ENCODE assay signal across 9 cellular contexts in the genomic region with DNA sequence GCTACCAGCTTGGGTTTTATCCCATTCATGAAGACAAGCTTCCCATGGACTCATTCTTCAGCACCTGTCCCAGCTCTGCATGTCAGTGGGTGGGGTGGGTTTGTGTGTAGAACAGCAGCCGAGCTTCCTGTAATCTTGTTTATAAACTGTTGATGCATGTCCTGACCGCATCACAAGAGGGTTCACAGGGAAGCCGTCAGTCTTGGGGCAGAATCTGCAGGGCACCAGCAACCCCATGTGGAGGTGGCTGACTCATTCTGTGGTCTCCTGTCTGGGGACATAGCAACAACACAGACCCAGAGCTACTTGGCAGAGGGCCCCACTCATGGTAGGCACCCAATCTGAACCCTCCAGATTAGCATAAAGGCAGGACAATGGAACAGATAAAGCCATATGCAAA. TPM values are rescaled to one million over a fixed set of nuclear protein-coding genes. Genes with fewer than 3 reads are reported as not detected.
DNase-seq lines count a peak whose midpoint lies in the region; ATAC-seq and TF ChIP-seq lines count a peak whose summit lies in the region.
"Had no signal": no experiment of that assay in that cellular context is flagged by ENCODE, and none has a peak within 500 bp of the region (broad histone marks: within the 10 kb centered on the region; RNA-seq: fewer than 3 reads in every experiment).

No MANE protein-coding gene starts in this region.

- H4K91ac ChIP-seq in H9 (ENCODE audit: insufficient read length, low read depth, low read length) = no peak overlapping the region

- H3T11ph ChIP-seq in H9 (ENCODE audit: low read length) = no peak overlapping the region

- H2BK20ac ChIP-seq in H9 (ENCODE audit: low read depth, low read length, poor library complexity, severe bottlenecking) = no peak overlapping the region

- H3K4me1 ChIP-seq in SJCRH30 (peaks cover 18% of the 10 kb centered on the region), H9 (ENCODE audit: insufficient read depth, low read length) (no peaks in the 10 kb centered on the region)

- H2BK5ac ChIP-seq in H9 (ENCODE audit: insufficient read length, low read length) = no peak overlapping the region

- no peak overlapping the region for H2AK5ac ChIP-seq in H9 (ENCODE audit: insufficient read length, low read length)

- DNase-seq in AML-193 (lab: John Stamatoyannopoulos, UW) (peak; percentile 84 to 85), GM19238 (ENCODE audit: insufficient read length, low spot score) (peak; percentile 78), SJCRH30 (peak; percentile 93), immature natural killer cell (peak; percentile 88 to 93 (median 90)), H9 (no peak)
- DNase-seq in activated naive CD4-positive, alpha-beta T cell treated with anti-CD3 and anti-CD28 coated beads for 36 hours = peak; percentile 85
- DNase-seq in stimulated activated CD8-positive, alpha-beta memory T cell treated with anti-CD3 and anti-CD28 coated beads, Interleukin-15, amount 100 ng/mL, for 48 hours (ENCODE audit: low read depth in 2 of 2) = peak; percentile 81 to 86

- no peak overlapping the region for H3K56ac ChIP-seq in H9 (ENCODE audit: insufficient read length, low read depth, low read length)

- H4K20me1 ChIP-seq in H9 (ENCODE audit: control insufficient read depth, insufficient read depth, insufficient read length) = no peaks in the 10 kb centered on the region

- H2BK15ac ChIP-seq in H9 (ENCODE audit: low read depth, low read length) = no peak overlapping the region

- no peak overlapping the region for H3K4me3 ChIP-seq in SJCRH30
- H3K4me3 ChIP-seq: thoracic aorta had no signal

- H3K36me3 ChIP-seq in SJCRH30 = no peaks in the 10 kb centered on the region; the same call in 1 of the 2 replicates
- H3K36me3 ChIP-seq: thoracic aorta had no signal

- TF ChIP-seq CTCF in H9 (conservative IDR thresholded peaks at IDR 0.05) = no peak

- H3K27me3 Mint-ChIP-seq in activated naive CD4-positive, alpha-beta T cell treated with anti-CD3 and anti-CD28 coated beads for 36 hours (ENCODE audit: low read depth) = no peaks in the 10 kb centered on the region
- H3K27me3 Mint-ChIP-seq in immature natural killer cell (ENCODE audit: low read depth in 3 of 3) (peaks cover 5 to 11% (median 9%) of the 10 kb centered on the region in 3 donors), H9 (ENCODE audit: low read depth) (no peaks in the 10 kb centered on the region; the same call in 1 of the 2 replicates)

- H3K4ac ChIP-seq in H9 (ENCODE audit: low read depth, low read length) = no peak overlapping the region

- H3K4me2 ChIP-seq in H9 (ENCODE audit: insufficient read depth, insufficient read length, low read length) = no peak overlapping the region

- no peak overlapping the region for H2AFZ ChIP-seq in H9 (ENCODE audit: low read length)

- no peak overlapping the region for H4K8ac ChIP-seq in H9 (replicated peaks; ENCODE audit: insufficient read length, low read depth, low read length)

- WGBS in H9 (ENCODE audit: extremely low coverage, insufficient read length, low lambda C conversion rate) = no CpG with 5 or more reads among the region's 3 CpGs

- H3K27ac ChIP-seq in SJCRH30 = peak overlapping the region; percentile 23; the same call in 1 of the 2 replicates
- no peak overlapping the region for H3K27ac ChIP-seq in H9 (ENCODE audit: insufficient read length, low read depth, low read length)
- H3K27ac ChIP-seq: thoracic aorta had no signal

- H3K36me3 Mint-ChIP-seq in activated naive CD4-positive, alpha-beta T cell treated with anti-CD3 and anti-CD28 coated beads for 36 hours (ENCODE audit: low read depth) = no peaks in the 10 kb centered on the region
- H3K36me3 Mint-ChIP-seq in immature natural killer cell (peaks cover 0 to 4% (median 0%) of the 10 kb centered on the region in 3 donors), H9 (ENCODE audit: insufficient read depth in 1 of 3, low read depth in 3 of 3) (no peaks in the 10 kb centered on the region)

- no peak overlapping the region for H2BK12ac ChIP-seq in H9 (ENCODE audit: insufficient read length, low read depth, low read length)

- H3K4me3 Mint-ChIP-seq in activated naive CD4-positive, alpha-beta T cell treated with anti-CD3 and anti-CD28 coated beads for 36 hours = no peak overlapping the region
- H3K4me3 Mint-ChIP-seq in immature natural killer cell = peak overlapping the region; percentile 73 to 93 (median 85)
- H3K4me3 Mint-ChIP-seq in H9 = no peak overlapping the region

- intact Hi-C loops in activated naive CD4-positive, alpha-beta T cell treated with anti-CD3 and anti-CD28 coated beads for 36 hours (cut with micrococcal nuclease) = loop anchor here (1.0 to 2.0 kb wide), 2 partner anchors 40 to 400 kb away; no protein-coding TSS in a partner anchor

- H2BK120ac ChIP-seq in H9 (ENCODE audit: low read depth, low read length, poor library complexity, severe bottlenecking) = no peak overlapping the region

- CTCF ChIA-PET in activated naive CD4-positive, alpha-beta T cell treated with anti-CD3 and anti-CD28 coated beads for 36 hours (lab: Charles Lee) = interaction anchor here (0.7 to 2.3 kb wide), 6 partner anchors 34 to 259 kb away, joined by 3 to 9 read pairs (median 3); partner anchors contain the start of gene DAPK2

- no peak overlapping the region for H4K5ac ChIP-seq in H9 (ENCODE audit: insufficient read length, low read depth, low read length)

- H3K27me3 ChIP-seq in SJCRH30 = no peaks in the 10 kb centered on the region
- H3K27me3 ChIP-seq in H9 (ENCODE audit: insufficient read depth, low read length) = no peaks in the 10 kb centered on the region

- peaks cover 28% of the 10 kb centered on the region for H3K4me1 Mint-ChIP-seq in activated naive CD4-positive, alpha-beta T cell treated with anti-CD3 and anti-CD28 coated beads for 36 hours (ENCODE audit: low read depth)
- H3K4me1 Mint-ChIP-seq in immature natural killer cell (peaks cover 31 to 50% of the 10 kb centered on the region in 2 donors), H9 (peaks cover 18 to 25% of the 10 kb centered on the region in 2 experiments)

- ATAC-seq in HG03432 (IDR thresholded peaks at IDR 0.05; ENCODE audit: unreplicated experiment) = peak; percentile 80

- H3K23me2 ChIP-seq in H9 (ENCODE audit: insufficient read length, low read depth, low read length, poor library complexity, severe bottlenecking) = no peaks in the 10 kb centered on the region

- no peaks in the 10 kb centered on the region for H3K79me1 ChIP-seq in H9 (ENCODE audit: insufficient read depth, low read depth, low read length, poor library complexity, severe bottlenecking)

- H3K9me3 Mint-ChIP-seq in activated naive CD4-positive, alpha-beta T cell treated with anti-CD3 and anti-CD28 coated beads for 36 hours = no peaks in the 10 kb centered on the region
- H3K9me3 Mint-ChIP-seq in immature natural killer cell = no peaks in the 10 kb centered on the region
- H3K9me3 Mint-ChIP-seq in H9 = no peaks in the 10 kb centered on the region

- no peaks in the 10 kb centered on the region for H3K9me3 ChIP-seq in SJCRH30 (replicated peaks)
- H3K9me3 ChIP-seq in H9 (ENCODE audit: control insufficient read depth, low read depth, low read length) = no peaks in the 10 kb centered on the region
- H3K9me3 ChIP-seq: thoracic aorta had no signal

- no peak overlapping the region for H3K18ac ChIP-seq in H9 (ENCODE audit: insufficient read length, low read depth, low read length)

- no peak overlapping the region for H3K14ac ChIP-seq in H9 (ENCODE audit: insufficient read depth, low read length)

- H3K27ac Mint-ChIP-seq in activated naive CD4-positive, alpha-beta T cell treated with anti-CD3 and anti-CD28 coated beads for 36 hours = peak overlapping the region; percentile 66
- peak overlapping the region; percentile 95 to 99 (median 98) for H3K27ac Mint-ChIP-seq in immature natural killer cell
- H3K27ac Mint-ChIP-seq in H9 = peak overlapping the region in 1 of 3 experiments; percentile 34; a peak in 2 of 7 replicates

- no peak overlapping the region for H3K9ac ChIP-seq in H9 (ENCODE audit: extremely low read depth, insufficient read length, low read length)

- no peaks in the 10 kb centered on the region for H3K79me2 ChIP-seq in H9 (ENCODE audit: insufficient read depth, low read length)

- H3K23ac ChIP-seq in H9 (ENCODE audit: insufficient read length, low read depth, low read length) = no peak overlapping the region

RNA-seq across cellular contexts. Expression of gene DAPK2, which starts 35.6 kb away (rescaled TPM):
- 0.23 and 0.85 TPM in 2 replicates for total RNA-seq in SJCRH30 (2014; rRNA removed; shearing (Covaris generic))
- total RNA-seq in activated naive CD4-positive, alpha-beta T cell treated with anti-CD3 and anti-CD28 coated beads for 36 hours = under 1 TPM in 1 of 2 experiments, not detected in 1; 0.44 TPM
- 1 to 10 TPM; 4.5 to 7.3 (median 5.1) TPM for polyA plus RNA-seq in immature natural killer cell
- total RNA-seq in H9 (2021) = 3.5 and 4.6 TPM in 2 replicates

Comparison
In these comparisons a context has a peak if more than half of its experiments do, and no peak if none do; other contexts are left out.
1. H3K4me3 Mint-ChIP-seq: peak in immature natural killer cell (5 of 5); none in activated naive CD4-positive, alpha-beta T cell treated with anti-CD3 and anti-CD28 coated beads for 36 hours (single experiment) and H9 (0 of 2).